10 cellular contexts compared by ENCODE assay signal in the genomic region with DNA sequence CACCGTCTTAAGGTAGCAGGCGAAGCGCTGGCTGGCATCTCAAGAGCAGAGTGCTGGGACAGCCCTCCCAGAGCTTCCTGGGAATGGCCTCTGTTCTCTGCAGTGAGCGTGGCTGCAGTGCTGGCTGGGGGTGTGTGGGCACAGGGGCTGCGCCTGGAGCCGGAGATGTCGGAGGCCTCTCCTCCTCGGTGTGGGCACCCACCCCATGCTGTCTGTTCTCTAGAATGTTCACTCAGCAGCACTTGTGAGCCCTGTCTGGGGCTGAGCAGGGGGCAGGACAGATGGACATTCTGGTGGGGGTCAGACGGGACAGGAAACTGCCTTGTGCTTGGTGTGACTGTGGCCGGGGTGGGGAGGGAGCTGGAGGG. TPM values are rescaled to one million over a fixed set of nuclear protein-coding genes. Genes with fewer than 3 reads are reported as not detected.
DNase-seq lines count a peak whose midpoint lies in the region; ATAC-seq and TF ChIP-seq lines count a peak whose summit lies in the region.
"Had no signal": no experiment of that assay in that cellular context is flagged by ENCODE, and none has a peak within 500 bp of the region (broad histone marks: within the 10 kb centered on the region; RNA-seq: fewer than 3 reads in every experiment).

No MANE protein-coding gene starts in this region.

- intact Hi-C loops in CD8-positive, alpha-beta T cell (cut with DNase I, micrococcal nuclease) = loop anchor here (2.0 kb wide), 2 partner anchors 15 to 17 kb away; a partner anchor contains a TSS
- intact Hi-C loops in Panc1 (cut with micrococcal nuclease; ENCODE audit: unreplicated experiment) = no loop called here
- intact Hi-C loops in psoas muscle (cut with DNase I) = no loop called here

- peaks cover 9% of the 10 kb centered on the region for H3K36me3 Mint-ChIP-seq in CD8-positive, alpha-beta T cell
- H3K36me3 Mint-ChIP-seq in glutamatergic neuron (ENCODE audit: unreplicated experiment) = no peaks in the 10 kb centered on the region
- H3K36me3 Mint-ChIP-seq: activated naive CD4-positive, alpha-beta T cell treated with anti-CD3 and anti-CD28 coated beads, Interleukin-2, amount 50 U/mL, for 24 hours had no signal

- no peak overlapping the region for H3K4me3 ChIP-seq in CD8-positive, alpha-beta T cell (ENCODE audit: low read depth, low read length)
- H3K4me3 ChIP-seq in Panc1 (ENCODE audit: low read depth in 2 of 2, low read length in 2 of 2) (no peak overlapping the region), psoas muscle (peak overlapping the region; percentile 53)

- ATAC-seq in CD8-positive, alpha-beta T cell = no peak
- 0 out of 2 replicates have a peak, but pooled peaks have one; percentile 3 for ATAC-seq in Panc1
- ATAC-seq in psoas muscle = no peak

- no peaks in the 10 kb centered on the region for H3K9me3 ChIP-seq in CD8-positive, alpha-beta T cell (ENCODE audit: low read length)
- H3K9me3 ChIP-seq in Panc1 (ENCODE audit: control insufficient read depth, insufficient read depth, low read depth, low read length) (no peaks in the 10 kb centered on the region), psoas muscle (no peaks in the 10 kb centered on the region)

- no peaks in the 10 kb centered on the region for H3K27me3 ChIP-seq in CD8-positive, alpha-beta T cell (ENCODE audit: insufficient read depth, low read length)
- H3K27me3 ChIP-seq in Panc1 (ENCODE audit: control insufficient read depth, insufficient read depth, low read length) (no peaks in the 10 kb centered on the region), psoas muscle (ENCODE audit: insufficient read depth in 3 of 3, low read length in 2 of 3) (no peaks in the 10 kb centered on the region)

- CTCF ChIA-PET in CD8-positive, alpha-beta T cell (lab: Charles Lee) = no interaction called here
- CTCF ChIA-PET in Panc1 (lab: Charles Lee) = no interaction called here

- no TSS peak for BruUV-seq in Panc1 (replicated peaks; lab: Mats Ljungman, UMichigan)

- WGBS in psoas muscle, 3 donors = 65 to 73% (median 68%) methylated on average over 10 of the region's 10 CpGs

- H3K4me1 Mint-ChIP-seq in CD8-positive, alpha-beta T cell (ENCODE audit: low read depth) = peaks cover 53% of the 10 kb centered on the region
- peaks cover 28% of the 10 kb centered on the region for H3K4me1 Mint-ChIP-seq in glutamatergic neuron (ENCODE audit: low read depth, unreplicated experiment)

- H3K27ac Mint-ChIP-seq in CD8-positive, alpha-beta T cell = peak overlapping the region; percentile 72
- peak overlapping the region; percentile 97 for H3K27ac Mint-ChIP-seq in glutamatergic neuron (ENCODE audit: unreplicated experiment)

- TF ChIP-seq CTCF in CD8-positive, alpha-beta T cell (IDR thresholded peaks at IDR 0.05) = no peak
- TF ChIP-seq CTCF in Panc1 (IDR thresholded peaks at IDR 0.05) (no peak), glutamatergic neuron (IDR thresholded peaks at IDR 0.05; ENCODE audit: partially characterized antibody, unreplicated experiment) (no peak), psoas muscle (IDR thresholded peaks at IDR 0.05) (no peak)

- H3K4me3 Mint-ChIP-seq in CD8-positive, alpha-beta T cell = peak overlapping the region; percentile 26
- no peak overlapping the region for H3K4me3 Mint-ChIP-seq in glutamatergic neuron (ENCODE audit: unreplicated experiment)

- no peak overlapping the region for H3K27ac ChIP-seq in CD8-positive, alpha-beta T cell (ENCODE audit: low read depth, low read length)
- H3K27ac ChIP-seq in Panc1 (ENCODE audit: low read length) (peak overlapping the region; percentile 54), psoas muscle (peak overlapping the region; percentile 75)

- POLR2A ChIA-PET in CD8-positive, alpha-beta T cell (lab: Charles Lee) = interaction anchor here (1.6 kb wide), 1 partner anchor 76 kb away, joined by 3 read pairs; no protein-coding TSS in a partner anchor
- POLR2A ChIA-PET in Panc1 (lab: Charles Lee) = no interaction called here

- peaks cover 5% of the 10 kb centered on the region for H3K36me3 ChIP-seq in CD8-positive, alpha-beta T cell (ENCODE audit: insufficient read depth, low read length)
- H3K36me3 ChIP-seq in Panc1 (ENCODE audit: control insufficient read depth, insufficient read depth, low read length) (no peaks in the 10 kb centered on the region), psoas muscle (ENCODE audit: insufficient read depth in 1 of 2, low read depth in 1 of 2) (peaks cover 0 to 12% of the 10 kb centered on the region in 2 donors)

- peaks cover 63% of the 10 kb centered on the region for H3K4me1 ChIP-seq in CD8-positive, alpha-beta T cell (ENCODE audit: insufficient read depth, low read length)
- H3K4me1 ChIP-seq in Panc1 (ENCODE audit: control insufficient read depth, insufficient read depth, low read length) (peaks cover 48% of the 10 kb centered on the region), psoas muscle (peaks cover 65% of the 10 kb centered on the region)

- no peaks in the 10 kb centered on the region for H3K9me3 Mint-ChIP-seq in CD8-positive, alpha-beta T cell
- peaks cover 10% of the 10 kb centered on the region for H3K9me3 Mint-ChIP-seq in glutamatergic neuron (ENCODE audit: unreplicated experiment)
- H3K9me3 Mint-ChIP-seq: activated naive CD4-positive, alpha-beta T cell treated with anti-CD3 and anti-CD28 coated beads, Interleukin-2, amount 50 U/mL, for 24 hours had no signal

- H3K27me3 Mint-ChIP-seq in CD8-positive, alpha-beta T cell (ENCODE audit: low read depth) = no peaks in the 10 kb centered on the region
- peaks cover 4% of the 10 kb centered on the region for H3K27me3 Mint-ChIP-seq in glutamatergic neuron (ENCODE audit: unreplicated experiment)
- H3K27me3 Mint-ChIP-seq: activated naive CD4-positive, alpha-beta T cell treated with anti-CD3 and anti-CD28 coated beads, Interleukin-2, amount 50 U/mL, for 24 hours had no signal

- no peak for DNase-seq in CD8-positive, alpha-beta T cell
- no peak for DNase-seq in Panc1 (ENCODE audit: low read depth, low spot score)
- DNase-seq in glutamatergic neuron = no peak
- DNase-seq in psoas muscle = no peak
- no peak for DNase-seq in stimulated activated CD4-positive, alpha-beta T cell treated with anti-CD3 and anti-CD28 coated beads, Interleukin-1b, Interleukin-23, amount 100 ng/mL, for 48 hours
- no peak for DNase-seq in effector CD4-positive, alpha-beta T cell
- no peak for DNase-seq in epidermal melanocyte (ENCODE audit: insufficient read length, low spot score)
- DNase-seq: NCI-H510A, T1000 had no signal

- in situ Hi-C loops in Panc1 (cut with HindIII; ENCODE audit: low pct_unique_long_range_greater_than_20kb, low sequenced_read_pairs) = no loop called here

RNA-seq across cellular contexts. Expression of a gene that starts 15.9 kb away (rescaled TPM):
- total RNA-seq in CD8-positive, alpha-beta T cell = 10 to 100 TPM; 78.5 to 82.0 TPM
- total RNA-seq in Panc1 (2021; ENCODE audit: unreplicated experiment) = 104 TPM
- polyA plus RNA-seq in Panc1 (2012; ENCODE audit: insufficient read length) = 132 TPM
- total RNA-seq in glutamatergic neuron (ENCODE audit: unreplicated experiment) = 211 TPM
- 10 to 100 TPM; 40.1 to 54.5 (median 43.0) TPM for total RNA-seq in psoas muscle
- polyA plus RNA-seq in psoas muscle = 10 to 100 TPM; 23.0 to 37.8 (median 32.8) TPM

Comparison
In these comparisons a context has a peak if more than half of its experiments do, and no peak if none do; other contexts are left out.
1. intact Hi-C loops: an anchor here in CD8-positive, alpha-beta T cell (2.0 kb wide); none called in Panc1 and psoas muscle.